ENCODE assay signal across 16 cellular contexts in the genomic region with DNA sequence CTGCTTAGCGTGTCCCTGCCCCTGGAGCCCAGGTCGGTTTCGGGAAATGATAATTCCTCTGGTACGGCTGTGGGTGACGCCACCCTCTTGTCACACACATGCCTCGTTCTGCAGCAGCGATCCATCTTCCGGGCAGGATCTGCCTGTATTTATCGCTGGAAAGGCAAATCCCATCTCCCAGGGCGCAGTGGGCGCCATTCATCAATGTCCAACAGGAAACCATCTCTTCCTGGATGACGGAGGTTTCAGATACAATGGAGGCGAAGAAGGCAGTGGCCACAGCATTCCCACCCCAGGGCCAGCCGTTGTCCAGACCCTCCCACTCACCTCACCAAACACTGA.
DNase-seq lines count a peak whose midpoint lies in the region; ATAC-seq and TF ChIP-seq lines count a peak whose summit lies in the region.
"Had no signal": no experiment of that assay in that cellular context is flagged by ENCODE, and none has a peak within 500 bp of the region (broad histone marks: within the 10 kb centered on the region; RNA-seq: fewer than 3 reads in every experiment).

No MANE protein-coding gene starts in this region.

- H3K4me1 Mint-ChIP-seq in neural progenitor cell, result peaks cover 6% of the 10 kb centered on the region

- H3K9ac ChIP-seq in BLaER1 (no peak overlapping the region), neural progenitor cell (no peak overlapping the region)

- TF ChIP-seq CTCF in neural progenitor cell (IDR thresholded peaks at IDR 0.05), result no peak

- peaks cover 5% of the 10 kb centered on the region for H3F3A ChIP-seq in neural progenitor cell (ENCODE audit: low read depth)

- no peaks in the 10 kb centered on the region for H3K27me3 ChIP-seq in BLaER1
- H3K27me3 ChIP-seq in neural progenitor cell, result peaks cover 82% of the 10 kb centered on the region

- no peak overlapping the region for H2AFZ ChIP-seq in neural progenitor cell (replicated peaks)

- H3K4me3 ChIP-seq in BLaER1, result no peak overlapping the region
- H3K4me3 ChIP-seq in neural progenitor cell, result no peak overlapping the region

- H3K27ac ChIP-seq in BLaER1 (no peak overlapping the region), neural progenitor cell (no peak overlapping the region)
- H3K27ac ChIP-seq: C4-2B had no signal

- H3K36me3 Mint-ChIP-seq in neural progenitor cell, result no peaks in the 10 kb centered on the region
- H3K36me3 Mint-ChIP-seq: CD8-positive, alpha-beta T cell had no signal

- peaks cover 70% of the 10 kb centered on the region for H3K4me1 ChIP-seq in BLaER1
- no peaks in the 10 kb centered on the region for H3K4me1 ChIP-seq in neural progenitor cell

- H3K4me3 Mint-ChIP-seq in neural progenitor cell, result no peak overlapping the region
- H3K4me3 Mint-ChIP-seq: CD8-positive, alpha-beta T cell; H9 had no signal

- H3K9me3 ChIP-seq in BLaER1 (0 out of 2 replicates have a peak, but pooled peaks cover 3% of the 10 kb centered on the region), neural progenitor cell (ENCODE audit: low read depth) (no peaks in the 10 kb centered on the region)
- H3K9me3 ChIP-seq: Caco-2 had no signal

- H3K79me2 ChIP-seq in neural progenitor cell (ENCODE audit: low read depth), result no peaks in the 10 kb centered on the region

- peaks cover 32% of the 10 kb centered on the region for H3K27me3 Mint-ChIP-seq in neural progenitor cell (ENCODE audit: insufficient read depth, low read depth)

- H3K9me3 Mint-ChIP-seq in neural progenitor cell, result peaks cover 7% of the 10 kb centered on the region
- H3K9me3 Mint-ChIP-seq: CD8-positive, alpha-beta T cell had no signal

- DNase-seq in NCI-H2227 treated with DMSO at 0.1 percent for 48 hours (lab: John Stamatoyannopoulos, UW) (peak; percentile 33), dermis blood vessel endothelial cell (peak; percentile 30), neural progenitor cell (ENCODE audit: low spot score) (no peak), Ammon's horn (ENCODE audit: low spot score) (no peak)
- DNase-seq: NCI-H1048; NCI-H187; NCI-H2081 treated with DMSO at 0.1 percent for 48 hours; NCI-H2171; NK-92 treated with Interleukin-12 subunit alpha and Interleukin-12 subunit beta, amount 100 ng/mL, for 24 hours had no signal

- no peaks in the 10 kb centered on the region for H3K36me3 ChIP-seq in BLaER1
- H3K36me3 ChIP-seq in neural progenitor cell, result no peaks in the 10 kb centered on the region

- no peak for ATAC-seq in HG03135 (IDR thresholded peaks at IDR 0.05; ENCODE audit: unreplicated experiment)
- ATAC-seq in HG03457 (IDR thresholded peaks at IDR 0.05; ENCODE audit: unreplicated experiment), result no peak

- peak overlapping the region; percentile 71 for H3K4me2 ChIP-seq in BLaER1
- no peak overlapping the region for H3K4me2 ChIP-seq in neural progenitor cell

- peak overlapping the region; percentile 21 for H3K27ac Mint-ChIP-seq in neural progenitor cell
- H3K27ac Mint-ChIP-seq: CD8-positive, alpha-beta T cell; H9 had no signal

- no peaks in the 10 kb centered on the region for H4K20me1 ChIP-seq in BLaER1
- no peaks in the 10 kb centered on the region for H4K20me1 ChIP-seq in neural progenitor cell (ENCODE audit: low read depth)

Comparison
In these comparisons a context has a peak if more than half of its experiments do, and no peak if none do; other contexts are left out.
1. DNase-seq: peak in NCI-H2227 treated with DMSO at 0.1 percent for 48 hours (single experiment) and dermis blood vessel endothelial cell (single experiment); none in neural progenitor cell (single experiment) and Ammon's horn (single experiment).